ENCODE assay signal across 8 cellular contexts in genomic region chr2:27212626-27213471, GRCh38. TPM values are rescaled to one million over a fixed set of nuclear protein-coding genes. Genes with fewer than 3 reads are reported as not detected.
DNase-seq lines count a peak whose midpoint lies in the region; ATAC-seq and TF ChIP-seq lines count a peak whose summit lies in the region.

No MANE protein-coding gene starts in this region.

- no peaks in the 10 kb centered on the region for H3K36me3 Mint-ChIP-seq in mesothelial cell of epicardium

- peak overlapping the region; percentile 71 to 91 (median 78) for H3K4me3 ChIP-seq in BLaER1 treated with 17β-estradiol and CSF1 and Interleukin-3, amounts not matched to agents 10 nM and 100 nM
- H3K4me3 ChIP-seq in KMS-11 (IDR thresholded peaks at IDR 0.05; ENCODE audit: insufficient read depth, low read depth, low read length) = peak overlapping the region; percentile 40
- peak overlapping the region; percentile 82 to 95 for H3K4me3 ChIP-seq in duodenal mucosa (ENCODE audit: low read depth in 1 of 2, low read length in 2 of 2)
- peak overlapping the region; percentile 68 for H3K4me3 ChIP-seq in urinary bladder (ENCODE audit: low read depth, low read length)

- H3K4me1 ChIP-seq in BLaER1 treated with 17β-estradiol and CSF1 and Interleukin-3, amounts not matched to agents 10 nM and 100 nM = peaks cover 42 to 54% (median 50%) of the 10 kb centered on the region in 10 experiments
- H3K4me1 ChIP-seq in KMS-11 (ENCODE audit: low read depth, poor library complexity, severe bottlenecking) (peaks cover 27% of the 10 kb centered on the region), duodenal mucosa (ENCODE audit: control insufficient read depth in 1 of 2, insufficient read depth in 2 of 2, low read length in 2 of 2) (peaks cover 30 to 37% of the 10 kb centered on the region in 2 donors), urinary bladder (ENCODE audit: insufficient read depth) (no peaks in the 10 kb centered on the region)

- TF ChIP-seq CTCF in KMS-11 (conservative IDR thresholded peaks at IDR 0.05; ENCODE audit: low read depth, low read length) (no peak), mesothelial cell of epicardium (IDR thresholded peaks at IDR 0.05; ENCODE audit: unreplicated experiment) (no peak)

- 6% methylated on average over 34 of the region's 34 CpGs for WGBS in urinary bladder

- peaks cover 0 to 17% (median 0%) of the 10 kb centered on the region in 11 experiments; a peak in 8 of 22 replicates for H4K20me1 ChIP-seq in BLaER1 treated with 17β-estradiol and CSF1 and Interleukin-3, amounts not matched to agents 10 nM and 100 nM
- no peaks in the 10 kb centered on the region for H4K20me1 ChIP-seq in KMS-11 (ENCODE audit: insufficient read depth)

- peaks cover 5% of the 10 kb centered on the region; the same call in 1 of the 2 replicates for H3K79me2 ChIP-seq in KMS-11 (ENCODE audit: insufficient read depth, low read depth)

- H3K9ac ChIP-seq in BLaER1 treated with 17β-estradiol and CSF1 and Interleukin-3, amounts not matched to agents 10 nM and 100 nM = peak overlapping the region; percentile 91 to 100 (median 98)
- peak overlapping the region; percentile 96 for H3K9ac ChIP-seq in KMS-11
- H3K9ac ChIP-seq in duodenal mucosa (ENCODE audit: low read depth in 1 of 2, low read length in 2 of 2) = peak overlapping the region; percentile 94 to 99

- peaks cover 43% of the 10 kb centered on the region for H3K4me1 Mint-ChIP-seq in mesothelial cell of epicardium

- H3K9me3 Mint-ChIP-seq in mesothelial cell of epicardium = no peaks in the 10 kb centered on the region

- ATAC-seq in GM19035 (IDR thresholded peaks at IDR 0.05; ENCODE audit: unreplicated experiment) = peak; percentile 17

- peak overlapping the region; percentile 87 to 98 (median 96) for H3K4me2 ChIP-seq in BLaER1 treated with 17β-estradiol and CSF1 and Interleukin-3, amounts not matched to agents 10 nM and 100 nM
- peak overlapping the region; percentile 82 for H3K4me2 ChIP-seq in KMS-11

- DNase-seq in T-helper 9 cell = peak; percentile 44
- no peak for DNase-seq in mesothelial cell of epicardium (ENCODE audit: low spot score in 2 of 2, unreplicated experiment in 2 of 2)
- no peak for DNase-seq in cerebellar cortex (ENCODE audit: low spot score)

- peak overlapping the region; percentile 100 for H3K27ac Mint-ChIP-seq in mesothelial cell of epicardium

- H3K36me3 ChIP-seq in BLaER1 treated with 17β-estradiol and CSF1 and Interleukin-3, amounts not matched to agents 10 nM and 100 nM = peaks cover 18 to 48% (median 32%) of the 10 kb centered on the region in 11 experiments
- H3K36me3 ChIP-seq in KMS-11 (ENCODE audit: insufficient read depth) (no peaks in the 10 kb centered on the region), duodenal mucosa (ENCODE audit: control insufficient read depth in 1 of 2, insufficient read depth in 2 of 2, low read length in 2 of 2) (peaks cover 0 to 20% of the 10 kb centered on the region in 2 donors), urinary bladder (ENCODE audit: insufficient read depth) (no peaks in the 10 kb centered on the region)

- H3K9me3 ChIP-seq in BLaER1 treated with 17β-estradiol and CSF1 and Interleukin-3, amounts not matched to agents 10 nM and 100 nM (replicated peaks in 1 of 11) = no peaks in the 10 kb centered on the region
- no peaks in the 10 kb centered on the region for H3K9me3 ChIP-seq in duodenal mucosa (ENCODE audit: control insufficient read depth in 1 of 2, low read length in 2 of 2)

- peak overlapping the region; percentile 92 to 99 (median 96) for H3K27ac ChIP-seq in BLaER1 treated with 17β-estradiol and CSF1 and Interleukin-3, amounts not matched to agents 10 nM and 100 nM
- H3K27ac ChIP-seq in KMS-11 (peak overlapping the region; percentile 92), duodenal mucosa (ENCODE audit: low read depth, low read length) (peak overlapping the region; percentile 96), urinary bladder (ENCODE audit: low read depth) (peak overlapping the region; percentile 96)

- H3K27me3 Mint-ChIP-seq in mesothelial cell of epicardium (ENCODE audit: low read depth) = no peaks in the 10 kb centered on the region

- no peaks in the 10 kb centered on the region for H3K27me3 ChIP-seq in BLaER1 treated with 17β-estradiol and CSF1 and Interleukin-3, amounts not matched to agents 10 nM and 100 nM
- H3K27me3 ChIP-seq in KMS-11 (ENCODE audit: insufficient read depth, low read depth) (no peaks in the 10 kb centered on the region), duodenal mucosa (ENCODE audit: control insufficient read depth in 1 of 2, insufficient read depth in 2 of 2, low read length in 2 of 2) (no peaks in the 10 kb centered on the region)

- H3K4me3 Mint-ChIP-seq in mesothelial cell of epicardium = peak overlapping the region; percentile 99

- H2AFZ ChIP-seq in KMS-11 (ENCODE audit: low read depth) = peak overlapping the region; percentile 66

RNA-seq across cellular contexts. Expression of gene SLC5A6, which starts 0.8 kb away (rescaled TPM):
- total RNA-seq in mesothelial cell of epicardium = 67.9 to 73.2 TPM (median 70.4 TPM) in 3 replicates
- total RNA-seq in urinary bladder = 8.2 TPM
- polyA plus RNA-seq in urinary bladder = 17.7 TPM

RNA-seq across cellular contexts. Expression of gene ATRAID, which starts 1.0 kb away (rescaled TPM):
- total RNA-seq in mesothelial cell of epicardium = 106 to 112 TPM (median 108 TPM) in 3 replicates
- 134 TPM for total RNA-seq in urinary bladder
- 174 TPM for polyA plus RNA-seq in urinary bladder

RNA-seq across cellular contexts. Expression of gene CAD, which starts 4.3 kb away (rescaled TPM):
- total RNA-seq in mesothelial cell of epicardium = 74.4 to 82.5 TPM (median 80.5 TPM) in 3 replicates
- 27.3 TPM for total RNA-seq in urinary bladder
- 23.4 TPM for polyA plus RNA-seq in urinary bladder

RNA-seq across cellular contexts. Expression of gene SLC30A3, which starts 50.0 kb away (rescaled TPM):
- total RNA-seq in mesothelial cell of epicardium (2.3 to 3.4 TPM (median 3.1 TPM) in 3 replicates), urinary bladder (0.53 TPM)
- 0.04 TPM for polyA plus RNA-seq in urinary bladder
